ENCODE assay signal across 1 cellular context in the genomic region with DNA sequence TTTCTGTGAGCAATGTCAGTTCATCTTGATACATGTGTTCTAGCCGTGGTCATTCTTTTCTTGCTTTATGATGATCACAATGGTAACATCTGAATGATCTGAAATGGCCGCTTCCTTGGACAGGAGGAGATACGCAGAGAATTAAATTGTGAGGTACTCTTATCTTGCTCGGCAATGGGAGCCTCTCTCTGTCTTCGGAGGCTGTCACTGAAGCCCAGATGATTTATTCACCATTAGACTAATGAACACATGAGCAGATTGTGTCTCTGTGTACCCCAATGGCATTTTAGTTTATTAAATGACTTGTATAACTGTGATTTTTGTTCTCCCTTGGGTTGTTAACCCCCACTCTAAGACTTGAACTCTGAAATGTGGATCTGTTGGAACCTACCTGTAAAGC.
TF ChIP-seq lines count a peak whose summit lies in the region.

No MANE protein-coding gene starts in this region.

TF ChIP-seq in K562, 482 proteins besides CTCF, POLR2A, EP300 and RAD21:
- TF ChIP-seq, protein P1, sequence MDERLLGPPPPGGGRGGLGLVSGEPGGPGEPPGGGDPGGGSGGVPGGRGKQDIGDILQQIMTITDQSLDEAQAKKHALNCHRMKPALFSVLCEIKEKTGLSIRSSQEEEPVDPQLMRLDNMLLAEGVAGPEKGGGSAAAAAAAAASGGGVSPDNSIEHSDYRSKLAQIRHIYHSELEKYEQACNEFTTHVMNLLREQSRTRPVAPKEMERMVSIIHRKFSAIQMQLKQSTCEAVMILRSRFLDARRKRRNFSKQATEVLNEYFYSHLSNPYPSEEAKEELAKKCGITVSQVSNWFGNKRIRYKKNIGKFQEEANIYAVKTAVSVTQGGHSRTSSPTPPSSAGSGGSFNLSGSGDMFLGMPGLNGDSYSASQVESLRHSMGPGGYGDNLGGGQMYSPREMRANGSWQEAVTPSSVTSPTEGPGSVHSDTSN (CRISPR knock-in tag; IDR thresholded peaks at IDR 0.05; ENCODE audit: low read depth), result no peak
- TF ChIP-seq, protein P1 (tag; conservative IDR thresholded peaks at IDR 0.05; ENCODE audit: low read depth), result peak; percentile 89
- TF ChIP-seq, protein P2, sequence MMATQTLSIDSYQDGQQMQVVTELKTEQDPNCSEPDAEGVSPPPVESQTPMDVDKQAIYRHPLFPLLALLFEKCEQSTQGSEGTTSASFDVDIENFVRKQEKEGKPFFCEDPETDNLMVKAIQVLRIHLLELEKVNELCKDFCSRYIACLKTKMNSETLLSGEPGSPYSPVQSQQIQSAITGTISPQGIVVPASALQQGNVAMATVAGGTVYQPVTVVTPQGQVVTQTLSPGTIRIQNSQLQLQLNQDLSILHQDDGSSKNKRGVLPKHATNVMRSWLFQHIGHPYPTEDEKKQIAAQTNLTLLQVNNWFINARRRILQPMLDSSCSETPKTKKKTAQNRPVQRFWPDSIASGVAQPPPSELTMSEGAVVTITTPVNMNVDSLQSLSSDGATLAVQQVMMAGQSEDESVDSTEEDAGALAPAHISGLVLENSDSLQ (IDR thresholded peaks at IDR 0.05), result peak; percentile 81
- TF ChIP-seq ETV1 (tag; conservative IDR thresholded peaks at IDR 0.05; ENCODE audit: low read depth) (no peak), MEIS2 (IDR thresholded peaks at IDR 0.05; ENCODE audit: partially characterized antibody) (peak; percentile 79)
